12 cellular contexts compared by ENCODE assay signal in the genomic region with DNA sequence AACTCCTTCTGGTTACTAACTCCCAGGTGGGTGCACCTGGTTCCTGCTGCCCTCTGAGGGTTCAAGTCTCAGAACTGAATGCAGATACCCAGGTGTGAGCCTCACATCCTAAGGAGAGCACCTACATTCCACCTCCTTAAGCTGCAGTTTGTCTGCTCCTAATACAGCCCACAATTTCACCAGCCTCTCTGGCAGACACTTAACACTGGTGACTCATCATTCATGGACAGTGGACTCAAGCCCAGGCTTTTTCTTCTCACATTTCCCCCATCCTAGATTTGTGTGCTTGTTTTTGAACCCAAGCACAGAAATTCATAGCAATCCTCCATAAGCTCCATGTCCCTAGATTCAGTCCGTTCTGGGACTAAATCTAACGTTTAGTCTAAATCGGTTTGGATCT. TPM values are rescaled to one million over a fixed set of nuclear protein-coding genes. Genes with fewer than 3 reads are reported as not detected.
DNase-seq lines count a peak whose midpoint lies in the region; ATAC-seq and TF ChIP-seq lines count a peak whose summit lies in the region.
"Had no signal": no experiment of that assay in that cellular context is flagged by ENCODE, and none has a peak within 500 bp of the region (broad histone marks: within the 10 kb centered on the region; RNA-seq: fewer than 3 reads in every experiment).

No MANE protein-coding gene starts in this region.

- H3K9ac ChIP-seq in GM23248, result no peak overlapping the region
- no peak overlapping the region for H3K9ac ChIP-seq in adipocyte (ENCODE audit: low read length)

- H3K9me3 ChIP-seq in GM23248 (ENCODE audit: low read depth) (no peaks in the 10 kb centered on the region), adipocyte (ENCODE audit: control insufficient read depth, low read length) (no peaks in the 10 kb centered on the region), heart right ventricle (no peaks in the 10 kb centered on the region), gastrocnemius medialis (no peaks in the 10 kb centered on the region)

- H3K4me3 ChIP-seq in GM23248 (no peak overlapping the region), adipocyte (ENCODE audit: low read length) (peak overlapping the region; percentile 2), heart right ventricle (no peak overlapping the region), gastrocnemius medialis (no peak overlapping the region)

- no peak overlapping the region for H2AFZ ChIP-seq in GM23248

- no peak overlapping the region for H3K4me3 Mint-ChIP-seq in WTC11
- H3K4me3 Mint-ChIP-seq: activated T-cell treated with anti-CD3 and anti-CD28 coated beads, Interleukin-2, amount 50 U/mL, for 72 hours; type B pancreatic cell had no signal

- POLR2A ChIA-PET in WTC11 (lab: Charles Lee), result no interaction called here

- no peaks in the 10 kb centered on the region for H3K9me2 ChIP-seq in GM23248 (ENCODE audit: insufficient read depth)

- CTCF ChIA-PET in WTC11 (lab: Charles Lee), result no interaction called here

- H3K36me3 ChIP-seq in GM23248 (ENCODE audit: low read depth), result no peaks in the 10 kb centered on the region
- no peaks in the 10 kb centered on the region for H3K36me3 ChIP-seq in adipocyte (ENCODE audit: control insufficient read depth, insufficient read depth, low read length, severe bottlenecking)
- no peaks in the 10 kb centered on the region for H3K36me3 ChIP-seq in heart right ventricle
- H3K36me3 ChIP-seq in gastrocnemius medialis, result no peaks in the 10 kb centered on the region

- TF ChIP-seq POLR2A in gastrocnemius medialis (IDR thresholded peaks at IDR 0.05), result no peak

- H3K27ac ChIP-seq in GM23248 (no peak overlapping the region), heart right ventricle (no peak overlapping the region), gastrocnemius medialis (peak overlapping the region in 2 of 4 donors; percentile 5 to 31)
- H3K27ac ChIP-seq: VCaP had no signal

- H3K9me3 Mint-ChIP-seq in WTC11, result no peaks in the 10 kb centered on the region
- H3K9me3 Mint-ChIP-seq: activated T-cell treated with anti-CD3 and anti-CD28 coated beads, Interleukin-2, amount 50 U/mL, for 72 hours; type B pancreatic cell had no signal

- H3F3A ChIP-seq in GM23248 (ENCODE audit: insufficient read depth), result no peaks in the 10 kb centered on the region

- DNase-seq in GM23248 (peak; percentile 71), adipocyte (ENCODE audit: low read depth) (peak; percentile 5), heart right ventricle (no peak), gastrocnemius medialis (peak; percentile 33 to 56), NAMALWA (ENCODE audit: low spot score) (no peak), WTC11 (ENCODE audit: low spot score) (no peak)
- DNase-seq: activated T-cell treated with anti-CD3 and anti-CD28 coated beads, Interleukin-2, amount 50 U/mL, for 72 hours; DND-41; SHP77 had no signal

- intact Hi-C loops in heart right ventricle (cut with DNase I) (loop anchor here in 8 of 10 donors (10.0 kb wide), 8 partner anchors 167 to 1483 kb away; no protein-coding TSS in a partner anchor), gastrocnemius medialis (cut with DNase I; ENCODE audit: low total_unique reads) (loop anchor here (2.0 to 10.0 kb wide), 2 partner anchors 323 to 1103 kb away; no protein-coding TSS in a partner anchor)

- H3K4me2 ChIP-seq in GM23248 (ENCODE audit: unreplicated experiment), result no peak overlapping the region

- no peaks in the 10 kb centered on the region for H3K27me3 Mint-ChIP-seq in WTC11 (ENCODE audit: low read depth)

- WGBS in GM23248 (ENCODE audit: low coverage in 1 of 2, low lambda C conversion rate in 2 of 2, missing lambda C conversion rate in 2 of 2), 2 experiments, result 0% methylated on average over 3 of the region's 3 CpGs
- WGBS in heart right ventricle, 2 donors, result 76 to 94% methylated on average over 3 of the region's 3 CpGs

- no peaks in the 10 kb centered on the region for H3K79me2 ChIP-seq in GM23248 (ENCODE audit: insufficient read depth)

- TF ChIP-seq CTCF in heart right ventricle (IDR thresholded peaks at IDR 0.05) (no peak), gastrocnemius medialis (IDR thresholded peaks at IDR 0.05 in 4 of 5, conservative IDR thresholded peaks at IDR 0.05 in 1 of 5) (no peak), WTC11 (IDR thresholded peaks at IDR 0.05) (no peak)

- in situ Hi-C loops in GM23248 (cut with MboI) (no loop called here), gastrocnemius medialis (cut with MboI; ENCODE audit: low sequenced_read_pairs in 4 of 4) (loop anchor here (10.0 to 25.0 kb wide), 7 partner anchors 670 to 1495 kb away; no protein-coding TSS in a partner anchor)

- H3K36me3 Mint-ChIP-seq in WTC11, result no peaks in the 10 kb centered on the region
- H3K36me3 Mint-ChIP-seq: type B pancreatic cell had no signal

- ATAC-seq in heart right ventricle (peak in 5 of 8 donors; percentile 33 to 83 (median 52)), gastrocnemius medialis (peak; percentile 98 to 99), HG03342 (IDR thresholded peaks at IDR 0.05; ENCODE audit: unreplicated experiment) (no peak), WTC11 (no peak)
- ATAC-seq: activated T-cell treated with anti-CD3 and anti-CD28 coated beads, Interleukin-2, amount 50 U/mL, for 72 hours had no signal

- no peak overlapping the region for H3K27ac Mint-ChIP-seq in WTC11
- H3K27ac Mint-ChIP-seq: activated T-cell treated with anti-CD3 and anti-CD28 coated beads, Interleukin-2, amount 50 U/mL, for 72 hours; type B pancreatic cell had no signal

- H3K4me1 Mint-ChIP-seq in WTC11, result peaks cover 15% of the 10 kb centered on the region

- H3K4me1 ChIP-seq in GM23248 (ENCODE audit: insufficient read depth) (no peaks in the 10 kb centered on the region), adipocyte (ENCODE audit: control insufficient read depth, insufficient read depth, low read length) (peaks cover 29% of the 10 kb centered on the region), heart right ventricle (peaks cover 0 to 13% (median 4%) of the 10 kb centered on the region in 9 donors), gastrocnemius medialis (peaks cover 20 to 23% of the 10 kb centered on the region in 2 donors)

- no peaks in the 10 kb centered on the region for H4K20me1 ChIP-seq in GM23248 (ENCODE audit: insufficient read depth)

- H3K27me3 ChIP-seq in GM23248 (replicated peaks; ENCODE audit: insufficient read depth) (peaks cover 19% of the 10 kb centered on the region), adipocyte (replicated peaks; ENCODE audit: control insufficient read depth, insufficient read depth, low read length) (peaks cover 6% of the 10 kb centered on the region), heart right ventricle (peaks cover 0 to 27% (median 6%) of the 10 kb centered on the region in 7 donors), gastrocnemius medialis (no peaks in the 10 kb centered on the region)

TF ChIP-seq in WTC11, 78 proteins besides CTCF, POLR2A, EP300 and RAD21 (continues in another document):
- TF ChIP-seq OVOL2 (CRISPR knock-in tag; IDR thresholded peaks at IDR 0.05; ENCODE audit: borderline replicate concordance), result no peak
- TF ChIP-seq, protein P1, sequence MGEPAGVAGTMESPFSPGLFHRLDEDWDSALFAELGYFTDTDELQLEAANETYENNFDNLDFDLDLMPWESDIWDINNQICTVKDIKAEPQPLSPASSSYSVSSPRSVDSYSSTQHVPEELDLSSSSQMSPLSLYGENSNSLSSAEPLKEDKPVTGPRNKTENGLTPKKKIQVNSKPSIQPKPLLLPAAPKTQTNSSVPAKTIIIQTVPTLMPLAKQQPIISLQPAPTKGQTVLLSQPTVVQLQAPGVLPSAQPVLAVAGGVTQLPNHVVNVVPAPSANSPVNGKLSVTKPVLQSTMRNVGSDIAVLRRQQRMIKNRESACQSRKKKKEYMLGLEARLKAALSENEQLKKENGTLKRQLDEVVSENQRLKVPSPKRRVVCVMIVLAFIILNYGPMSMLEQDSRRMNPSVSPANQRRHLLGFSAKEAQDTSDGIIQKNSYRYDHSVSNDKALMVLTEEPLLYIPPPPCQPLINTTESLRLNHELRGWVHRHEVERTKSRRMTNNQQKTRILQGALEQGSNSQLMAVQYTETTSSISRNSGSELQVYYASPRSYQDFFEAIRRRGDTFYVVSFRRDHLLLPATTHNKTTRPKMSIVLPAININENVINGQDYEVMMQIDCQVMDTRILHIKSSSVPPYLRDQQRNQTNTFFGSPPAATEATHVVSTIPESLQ (CRISPR knock-in tag; IDR thresholded peaks at IDR 0.05), result no peak
- TF ChIP-seq, protein P2, sequence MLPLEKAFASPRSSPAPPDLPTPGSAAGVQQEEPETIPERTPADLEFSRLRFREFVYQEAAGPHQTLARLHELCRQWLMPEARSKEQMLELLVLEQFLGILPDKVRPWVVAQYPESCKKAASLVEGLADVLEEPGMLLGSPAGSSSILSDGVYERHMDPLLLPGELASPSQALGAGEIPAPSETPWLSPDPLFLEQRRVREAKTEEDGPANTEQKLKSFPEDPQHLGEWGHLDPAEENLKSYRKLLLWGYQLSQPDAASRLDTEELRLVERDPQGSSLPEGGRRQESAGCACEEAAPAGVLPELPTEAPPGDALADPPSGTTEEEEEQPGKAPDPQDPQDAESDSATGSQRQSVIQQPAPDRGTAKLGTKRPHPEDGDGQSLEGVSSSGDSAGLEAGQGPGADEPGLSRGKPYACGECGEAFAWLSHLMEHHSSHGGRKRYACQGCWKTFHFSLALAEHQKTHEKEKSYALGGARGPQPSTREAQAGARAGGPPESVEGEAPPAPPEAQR (CRISPR knock-in tag; IDR thresholded peaks at IDR 0.05), result no peak
- TF ChIP-seq PRRX2 (CRISPR knock-in tag; IDR thresholded peaks at IDR 0.05), result no peak
- TF ChIP-seq, protein P3, sequence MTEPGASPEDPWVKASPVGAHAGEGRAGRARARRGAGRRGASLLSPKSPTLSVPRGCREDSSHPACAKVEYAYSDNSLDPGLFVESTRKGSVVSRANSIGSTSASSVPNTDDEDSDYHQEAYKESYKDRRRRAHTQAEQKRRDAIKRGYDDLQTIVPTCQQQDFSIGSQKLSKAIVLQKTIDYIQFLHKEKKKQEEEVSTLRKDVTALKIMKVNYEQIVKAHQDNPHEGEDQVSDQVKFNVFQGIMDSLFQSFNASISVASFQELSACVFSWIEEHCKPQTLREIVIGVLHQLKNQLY (CRISPR knock-in tag; IDR thresholded peaks at IDR 0.05), result no peak

RNA-seq across cellular contexts. Expression of gene MAF, which starts 7.0 kb away (rescaled TPM):
- total RNA-seq in GM23248 (2014; rRNA removed; shearing (Covaris generic)), result 0.22 TPM in 1 of 2 replicates, not detected in the other
- not detected in 2 replicates for polyA plus RNA-seq in GM23248 (2016; fragmentation: Nextera tagmentation; extraction: Ambion mirVana)
- 10 to 100 TPM in 5 of 10 donors, 1 to 10 TPM in 5; 6.1 to 40.3 (median 9.4) TPM for total RNA-seq in heart right ventricle
- 1 to 10 TPM; 2.8 to 4.5 TPM for polyA plus RNA-seq in heart right ventricle
- total RNA-seq in gastrocnemius medialis, result 10 to 100 TPM; 10.9 to 46.7 (median 32.5) TPM
- total RNA-seq in WTC11 (2021), result 3.7 to 6.6 TPM (median 4.6 TPM) in 3 replicates

Comparison
In these comparisons a context has a peak if more than half of its experiments do, and no peak if none do; other contexts are left out.
1. DNase-seq: peak in GM23248 (single experiment), adipocyte (single experiment) and gastrocnemius medialis (2 of 2); none in heart right ventricle (0 of 2), NAMALWA (single experiment) and WTC11 (single experiment).
2. ATAC-seq: peak in heart right ventricle (5 of 8) and gastrocnemius medialis (2 of 2); none in HG03342 (single experiment) and WTC11 (single experiment).